Comparison of ENCODE assay signal across 8 cellular contexts in genomic region chr1:3313579-3313955, GRCh38.
DNase-seq lines count a peak whose midpoint lies in the region; ATAC-seq and TF ChIP-seq lines count a peak whose summit lies in the region.

No MANE protein-coding gene starts in this region.

- H3K36me3 ChIP-seq in HEK293 (ENCODE audit: control insufficient read depth in 2 of 2, insufficient read depth in 1 of 2, low read length in 2 of 2), result no peaks in the 10 kb centered on the region

- peak overlapping the region; percentile 20; the same call in 1 of the 2 replicates for H3K27ac ChIP-seq in HEK293 (ENCODE audit: extremely low read depth, low read depth, low read length)

- H3K27ac Mint-ChIP-seq in activated naive CD8-positive, alpha-beta T cell treated with anti-CD3 and anti-CD28 coated beads for 36 hours, result no peak overlapping the region

- H3K9me3 ChIP-seq in HEK293 (ENCODE audit: control insufficient read depth, insufficient read depth, low read depth, low read length), result no peaks in the 10 kb centered on the region

- CTCF ChIA-PET in HEK293 (lab: Yijun Ruan, JAX), result interaction anchor here (0.7 to 1.0 kb wide), 2 partner anchors 516 to 528 kb away, joined by 3 read pairs; no protein-coding TSS in a partner anchor

- no peaks in the 10 kb centered on the region for H3K36me3 Mint-ChIP-seq in activated naive CD8-positive, alpha-beta T cell treated with anti-CD3 and anti-CD28 coated beads for 36 hours

- no peak overlapping the region for H3K4me3 Mint-ChIP-seq in activated naive CD8-positive, alpha-beta T cell treated with anti-CD3 and anti-CD28 coated beads for 36 hours

- H3K4me3 ChIP-seq in HEK293 (ENCODE audit: low read depth, low read length), result no peak overlapping the region

- DNase-seq in dedifferentiated amniotic fluid mesenchymal stem cell (ENCODE audit: extremely low spot score) (peak; percentile 19), left lobe of liver (ENCODE audit: low spot score) (no peak), smooth muscle cell of the brain vasculature (ENCODE audit: low read depth, low spot score) (peak; percentile 75), activated T-cell treated with anti-CD3 and anti-CD28 coated beads for 4 hours (no peak), SIG-M5 (lab: John Stamatoyannopoulos, UW) (no peak)
- no peak for DNase-seq in activated naive CD8-positive, alpha-beta T cell treated with anti-CD3 and anti-CD28 coated beads for 36 hours

- H3K9me3 Mint-ChIP-seq in activated naive CD8-positive, alpha-beta T cell treated with anti-CD3 and anti-CD28 coated beads for 36 hours, result peaks cover 13% of the 10 kb centered on the region

- ATAC-seq in left lobe of liver (peak; percentile 21), HG03378 (IDR thresholded peaks at IDR 0.05; ENCODE audit: unreplicated experiment) (no peak)

- peaks cover 30% of the 10 kb centered on the region for H3K27me3 Mint-ChIP-seq in activated naive CD8-positive, alpha-beta T cell treated with anti-CD3 and anti-CD28 coated beads for 36 hours

- H3K4me1 ChIP-seq in HEK293 (ENCODE audit: control insufficient read depth, insufficient read depth, low read length), result no peaks in the 10 kb centered on the region; the same call in 1 of the 2 replicates

- TF ChIP-seq CTCF in HEK293 (tag by site-specific recombination; IDR thresholded peaks at IDR 0.05), result no peak

- POLR2A ChIA-PET in HEK293 (lab: Yijun Ruan, JAX), result no interaction called here

- H3K4me1 Mint-ChIP-seq in activated naive CD8-positive, alpha-beta T cell treated with anti-CD3 and anti-CD28 coated beads for 36 hours, result peaks cover 14% of the 10 kb centered on the region

TF ChIP-seq in HEK293, 187 proteins besides CTCF, POLR2A, EP300 and RAD21:
- TF ChIP-seq ZNF280C (tag by site-specific recombination; IDR thresholded peaks at IDR 0.05) (no peak), ZNF768 (tag by site-specific recombination; IDR thresholded peaks at IDR 0.05) (no peak), ZNF433 (tag by site-specific recombination; IDR thresholded peaks at IDR 0.05; ENCODE audit: low read depth) (no peak), ZNF48 (tag by site-specific recombination; IDR thresholded peaks at IDR 0.05) (no peak), REST (tag by site-specific recombination; IDR thresholded peaks at IDR 0.05) (no peak), ZSCAN4 (tag by site-specific recombination; IDR thresholded peaks at IDR 0.05) (no peak), ZNF19 (tag by site-specific recombination; IDR thresholded peaks at IDR 0.05; ENCODE audit: low read depth) (no peak), ZNF513 (tag by site-specific recombination; IDR thresholded peaks at IDR 0.05) (no peak)

Comparison
In these comparisons a context has a peak if more than half of its experiments do, and no peak if none do; other contexts are left out.
1. DNase-seq: peak in dedifferentiated amniotic fluid mesenchymal stem cell (single experiment) and smooth muscle cell of the brain vasculature (single experiment); none in left lobe of liver (single experiment), activated naive CD8-positive, alpha-beta T cell treated with anti-CD3 and anti-CD28 coated beads for 36 hours (single experiment), activated T-cell treated with anti-CD3 and anti-CD28 coated beads for 4 hours (single experiment) and SIG-M5 (single experiment).